In the genomic region with DNA sequence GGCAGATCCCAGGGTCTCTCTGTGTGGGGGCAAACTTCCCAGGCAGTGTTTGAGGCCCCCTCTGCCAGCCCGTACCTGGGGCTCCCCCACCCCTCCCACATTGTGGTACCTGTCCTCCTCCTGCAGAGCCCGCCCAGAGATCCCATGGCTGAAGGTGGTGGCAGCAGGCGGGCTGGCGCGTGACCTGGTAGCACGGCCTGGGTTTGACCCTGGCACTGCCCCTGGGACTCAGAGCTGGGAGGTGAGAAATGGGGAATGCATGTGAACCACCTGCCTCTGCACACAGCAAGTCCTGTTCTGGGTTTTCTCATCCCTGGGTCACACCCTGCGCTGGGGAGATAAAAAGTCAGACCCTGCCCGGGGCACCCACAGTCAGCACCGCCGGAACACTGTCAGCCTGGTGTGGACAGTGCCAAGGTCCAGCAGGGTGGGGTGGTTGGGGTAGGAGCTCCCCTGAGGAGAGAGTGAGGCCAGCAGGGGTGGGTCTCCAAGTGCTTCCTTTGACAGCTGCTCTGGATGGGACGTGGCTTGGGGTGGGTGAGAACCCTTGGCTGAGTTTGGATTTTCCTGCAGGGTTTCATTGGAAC, we compare ENCODE assay signal across 2 cellular contexts.
TF ChIP-seq lines count a peak whose summit lies in the region.

No MANE protein-coding gene starts in this region.

TF ChIP-seq in HEK293, 187 proteins besides CTCF, POLR2A, EP300 and RAD21 (continues in another document):
- TF ChIP-seq ZNF433 (tag by site-specific recombination; IDR thresholded peaks at IDR 0.05; ENCODE audit: low read depth) = no peak
- no peak for TF ChIP-seq YY1 (tag by site-specific recombination; IDR thresholded peaks at IDR 0.05)
- no peak for TF ChIP-seq ZNF629 (tag by site-specific recombination; IDR thresholded peaks at IDR 0.05)
- no peak for TF ChIP-seq ZBTB48 (tag by site-specific recombination; IDR thresholded peaks at IDR 0.05)
- TF ChIP-seq, protein P1, sequence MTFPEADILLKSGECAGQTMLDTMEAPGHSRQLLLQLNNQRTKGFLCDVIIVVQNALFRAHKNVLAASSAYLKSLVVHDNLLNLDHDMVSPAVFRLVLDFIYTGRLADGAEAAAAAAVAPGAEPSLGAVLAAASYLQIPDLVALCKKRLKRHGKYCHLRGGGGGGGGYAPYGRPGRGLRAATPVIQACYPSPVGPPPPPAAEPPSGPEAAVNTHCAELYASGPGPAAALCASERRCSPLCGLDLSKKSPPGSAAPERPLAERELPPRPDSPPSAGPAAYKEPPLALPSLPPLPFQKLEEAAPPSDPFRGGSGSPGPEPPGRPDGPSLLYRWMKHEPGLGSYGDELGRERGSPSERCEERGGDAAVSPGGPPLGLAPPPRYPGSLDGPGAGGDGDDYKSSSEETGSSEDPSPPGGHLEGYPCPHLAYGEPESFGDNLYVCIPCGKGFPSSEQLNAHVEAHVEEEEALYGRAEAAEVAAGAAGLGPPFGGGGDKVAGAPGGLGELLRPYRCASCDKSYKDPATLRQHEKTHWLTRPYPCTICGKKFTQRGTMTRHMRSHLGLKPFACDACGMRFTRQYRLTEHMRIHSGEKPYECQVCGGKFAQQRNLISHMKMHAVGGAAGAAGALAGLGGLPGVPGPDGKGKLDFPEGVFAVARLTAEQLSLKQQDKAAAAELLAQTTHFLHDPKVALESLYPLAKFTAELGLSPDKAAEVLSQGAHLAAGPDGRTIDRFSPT (tag by site-specific recombination; IDR thresholded peaks at IDR 0.05) = peak; percentile 44; the same call in 1 of the 2 replicates
- 0 out of 2 replicates have a peak, but pooled peaks have one; percentile 3 for TF ChIP-seq GLIS1 (tag by site-specific recombination; IDR thresholded peaks at IDR 0.05)
- TF ChIP-seq, protein P2, sequence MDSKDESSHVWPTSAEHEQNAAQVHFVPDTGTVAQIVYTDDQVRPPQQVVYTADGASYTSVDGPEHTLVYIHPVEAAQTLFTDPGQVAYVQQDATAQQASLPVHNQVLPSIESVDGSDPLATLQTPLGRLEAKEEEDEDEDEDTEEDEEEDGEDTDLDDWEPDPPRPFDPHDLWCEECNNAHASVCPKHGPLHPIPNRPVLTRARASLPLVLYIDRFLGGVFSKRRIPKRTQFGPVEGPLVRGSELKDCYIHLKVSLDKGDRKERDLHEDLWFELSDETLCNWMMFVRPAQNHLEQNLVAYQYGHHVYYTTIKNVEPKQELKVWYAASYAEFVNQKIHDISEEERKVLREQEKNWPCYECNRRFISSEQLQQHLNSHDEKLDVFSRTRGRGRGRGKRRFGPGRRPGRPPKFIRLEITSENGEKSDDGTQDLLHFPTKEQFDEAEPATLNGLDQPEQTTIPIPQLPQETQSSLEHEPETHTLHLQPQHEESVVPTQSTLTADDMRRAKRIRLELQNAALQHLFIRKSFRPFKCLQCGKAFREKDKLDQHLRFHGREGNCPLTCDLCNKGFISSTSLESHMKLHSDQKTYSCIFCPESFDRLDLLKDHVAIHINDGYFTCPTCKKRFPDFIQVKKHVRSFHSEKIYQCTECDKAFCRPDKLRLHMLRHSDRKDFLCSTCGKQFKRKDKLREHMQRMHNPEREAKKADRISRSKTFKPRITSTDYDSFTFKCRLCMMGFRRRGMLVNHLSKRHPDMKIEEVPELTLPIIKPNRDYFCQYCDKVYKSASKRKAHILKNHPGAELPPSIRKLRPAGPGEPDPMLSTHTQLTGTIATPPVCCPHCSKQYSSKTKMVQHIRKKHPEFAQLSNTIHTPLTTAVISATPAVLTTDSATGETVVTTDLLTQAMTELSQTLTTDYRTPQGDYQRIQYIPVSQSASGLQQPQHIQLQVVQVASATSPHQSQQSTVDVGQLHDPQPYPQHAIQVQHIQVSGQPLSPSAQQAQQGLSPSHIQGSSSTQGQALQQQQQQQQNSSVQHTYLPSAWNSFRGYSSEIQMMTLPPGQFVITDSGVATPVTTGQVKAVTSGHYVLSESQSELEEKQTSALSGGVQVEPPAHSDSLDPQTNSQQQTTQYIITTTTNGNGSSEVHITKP (tag by site-specific recombination; IDR thresholded peaks at IDR 0.05) = 0 out of 2 replicates have a peak, but pooled peaks have one; percentile 34
- TF ChIP-seq ZNF660 (tag by site-specific recombination; IDR thresholded peaks at IDR 0.05) = no peak
- TF ChIP-seq MEIS1 (CRISPR knock-in tag; IDR thresholded peaks at IDR 0.05; ENCODE audit: borderline replicate concordance) = no peak
- TF ChIP-seq, protein P3, sequence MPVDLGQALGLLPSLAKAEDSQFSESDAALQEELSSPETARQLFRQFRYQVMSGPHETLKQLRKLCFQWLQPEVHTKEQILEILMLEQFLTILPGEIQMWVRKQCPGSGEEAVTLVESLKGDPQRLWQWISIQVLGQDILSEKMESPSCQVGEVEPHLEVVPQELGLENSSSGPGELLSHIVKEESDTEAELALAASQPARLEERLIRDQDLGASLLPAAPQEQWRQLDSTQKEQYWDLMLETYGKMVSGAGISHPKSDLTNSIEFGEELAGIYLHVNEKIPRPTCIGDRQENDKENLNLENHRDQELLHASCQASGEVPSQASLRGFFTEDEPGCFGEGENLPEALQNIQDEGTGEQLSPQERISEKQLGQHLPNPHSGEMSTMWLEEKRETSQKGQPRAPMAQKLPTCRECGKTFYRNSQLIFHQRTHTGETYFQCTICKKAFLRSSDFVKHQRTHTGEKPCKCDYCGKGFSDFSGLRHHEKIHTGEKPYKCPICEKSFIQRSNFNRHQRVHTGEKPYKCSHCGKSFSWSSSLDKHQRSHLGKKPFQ (tag by site-specific recombination; IDR thresholded peaks at IDR 0.05) = no peak
- TF ChIP-seq, protein P4, sequence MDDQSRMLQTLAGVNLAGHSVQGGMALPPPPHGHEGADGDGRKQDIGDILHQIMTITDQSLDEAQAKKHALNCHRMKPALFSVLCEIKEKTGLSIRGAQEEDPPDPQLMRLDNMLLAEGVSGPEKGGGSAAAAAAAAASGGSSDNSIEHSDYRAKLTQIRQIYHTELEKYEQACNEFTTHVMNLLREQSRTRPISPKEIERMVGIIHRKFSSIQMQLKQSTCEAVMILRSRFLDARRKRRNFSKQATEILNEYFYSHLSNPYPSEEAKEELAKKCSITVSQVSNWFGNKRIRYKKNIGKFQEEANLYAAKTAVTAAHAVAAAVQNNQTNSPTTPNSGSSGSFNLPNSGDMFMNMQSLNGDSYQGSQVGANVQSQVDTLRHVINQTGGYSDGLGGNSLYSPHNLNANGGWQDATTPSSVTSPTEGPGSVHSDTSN (CRISPR knock-in tag; IDR thresholded peaks at IDR 0.05) = no peak
- TF ChIP-seq ZNF600 (tag by site-specific recombination; IDR thresholded peaks at IDR 0.05) = 0 out of 2 replicates have a peak, but pooled peaks have one; percentile 55
- no peak for TF ChIP-seq ZNF76 (tag by site-specific recombination; IDR thresholded peaks at IDR 0.05; ENCODE audit: borderline replicate concordance, low read depth)
- TF ChIP-seq ZNF274 (IDR thresholded peaks at IDR 0.05; ENCODE audit: low read length) = no peak
- no peak for TF ChIP-seq ZNF274 (tag by site-specific recombination; IDR thresholded peaks at IDR 0.05; ENCODE audit: borderline replicate concordance)

TF ChIP-seq in GM12878, 131 proteins besides CTCF, POLR2A, EP300 and RAD21:
- no peak for TF ChIP-seq HDAC6 (IDR thresholded peaks at IDR 0.05; ENCODE audit: unreplicated experiment)
- no peak for TF ChIP-seq NRF1 (conservative IDR thresholded peaks at IDR 0.05; ENCODE audit: low read depth, low read length)
- TF ChIP-seq IKZF1 (conservative IDR thresholded peaks at IDR 0.05) = 0 out of 2 replicates have a peak, but pooled peaks have one; percentile 1
- TF ChIP-seq, protein P5, sequence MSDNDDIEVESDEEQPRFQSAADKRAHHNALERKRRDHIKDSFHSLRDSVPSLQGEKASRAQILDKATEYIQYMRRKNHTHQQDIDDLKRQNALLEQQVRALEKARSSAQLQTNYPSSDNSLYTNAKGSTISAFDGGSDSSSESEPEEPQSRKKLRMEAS (IDR thresholded peaks at IDR 0.05; ENCODE audit: low read depth, low read length) = no peak
- TF ChIP-seq SRF (IDR thresholded peaks at IDR 0.05; ENCODE audit: low read depth in 2 of 2, low read length in 2 of 2) = no peak
- TF ChIP-seq LARP7 (IDR thresholded peaks at IDR 0.05) = no peak
- TF ChIP-seq NR2F1 (conservative IDR thresholded peaks at IDR 0.05) = 0 out of 2 replicates have a peak, but pooled peaks have one; percentile 28
- TF ChIP-seq, protein P6, sequence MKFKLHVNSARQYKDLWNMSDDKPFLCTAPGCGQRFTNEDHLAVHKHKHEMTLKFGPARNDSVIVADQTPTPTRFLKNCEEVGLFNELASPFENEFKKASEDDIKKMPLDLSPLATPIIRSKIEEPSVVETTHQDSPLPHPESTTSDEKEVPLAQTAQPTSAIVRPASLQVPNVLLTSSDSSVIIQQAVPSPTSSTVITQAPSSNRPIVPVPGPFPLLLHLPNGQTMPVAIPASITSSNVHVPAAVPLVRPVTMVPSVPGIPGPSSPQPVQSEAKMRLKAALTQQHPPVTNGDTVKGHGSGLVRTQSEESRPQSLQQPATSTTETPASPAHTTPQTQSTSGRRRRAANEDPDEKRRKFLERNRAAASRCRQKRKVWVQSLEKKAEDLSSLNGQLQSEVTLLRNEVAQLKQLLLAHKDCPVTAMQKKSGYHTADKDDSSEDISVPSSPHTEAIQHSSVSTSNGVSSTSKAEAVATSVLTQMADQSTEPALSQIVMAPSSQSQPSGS (IDR thresholded peaks at IDR 0.05; ENCODE audit: low read length) = no peak
- no peak for TF ChIP-seq RBBP5 (conservative IDR thresholded peaks at IDR 0.05)
